ENCODE assay signal across 9 cellular contexts in genomic region chr2:39120521-39120770, GRCh38. TPM values are rescaled to one million over a fixed set of nuclear protein-coding genes. Genes with fewer than 3 reads are reported as not detected.
A peak's percentile ranks its signal among the peaks of the same experiment; 100 is the strongest.
DNase-seq lines count a peak whose midpoint lies in the region; FAIRE-seq and TF ChIP-seq lines count a peak whose summit lies in the region.
"Had no signal": no experiment of that assay in that cellular context is flagged by ENCODE, and none has a peak within 500 bp of the region (broad histone marks: within the 10 kb centered on the region; RNA-seq: fewer than 3 reads in every experiment).

No MANE protein-coding gene starts in this region.

- peaks cover 38 to 63% (median 49%) of the 10 kb centered on the region in 10 experiments for H3K4me1 ChIP-seq in BLaER1 treated with 17β-estradiol and CSF1 and Interleukin-3, amounts not matched to agents 10 nM and 100 nM
- H3K4me1 ChIP-seq in SJCRH30 (peaks cover 8% of the 10 kb centered on the region; the same call in 1 of the 2 replicates), kidney (ENCODE audit: control insufficient read depth in 1 of 2, insufficient read depth in 1 of 2, low read depth in 1 of 2, low read length in 2 of 2) (peaks cover 18 to 21% of the 10 kb centered on the region in 2 donors), vagina (peaks cover 61% of the 10 kb centered on the region)

- no peaks in the 10 kb centered on the region for H3K9me3 ChIP-seq in BLaER1 treated with 17β-estradiol and CSF1 and Interleukin-3, amounts not matched to agents 10 nM and 100 nM (replicated peaks in 1 of 11)
- no peaks in the 10 kb centered on the region for H3K9me3 ChIP-seq in SJCRH30 (replicated peaks)
- H3K9me3 ChIP-seq in kidney (ENCODE audit: control insufficient read depth in 1 of 2, low read length in 2 of 2) = no peaks in the 10 kb centered on the region
- H3K9me3 ChIP-seq in vagina = no peaks in the 10 kb centered on the region

- intact Hi-C loops in kidney (cut with DNase I) (no loop called here), vagina (cut with DNase I) (loop anchor here (5.0 kb wide), 1 partner anchor 107 kb away; no protein-coding TSS in a partner anchor)

- no peak for TF ChIP-seq CTCF in kidney (IDR thresholded peaks at IDR 0.05; ENCODE audit: borderline replicate concordance, extremely low read depth, insufficient read depth)
- TF ChIP-seq CTCF in vagina (IDR thresholded peaks at IDR 0.05) = no peak

- H3K27ac ChIP-seq in BLaER1 treated with 17β-estradiol and CSF1 and Interleukin-3, amounts not matched to agents 10 nM and 100 nM = peak overlapping the region; percentile 86 to 96 (median 92)
- peak overlapping the region; percentile 61; the same call in 1 of the 2 replicates for H3K27ac ChIP-seq in SJCRH30
- peak overlapping the region; percentile 90 to 97 for H3K27ac ChIP-seq in kidney (ENCODE audit: low read depth in 2 of 2, low read length in 2 of 2)
- H3K27ac ChIP-seq in vagina = peak overlapping the region; percentile 99

- H4K20me1 ChIP-seq in BLaER1 treated with 17β-estradiol and CSF1 and Interleukin-3, amounts not matched to agents 10 nM and 100 nM = peaks cover 4 to 48% (median 45%) of the 10 kb centered on the region in 11 experiments; a peak in 19 of 22 replicates

- peaks cover 15 to 24% (median 21%) of the 10 kb centered on the region in 11 experiments; a peak in 20 of 22 replicates for H3K36me3 ChIP-seq in BLaER1 treated with 17β-estradiol and CSF1 and Interleukin-3, amounts not matched to agents 10 nM and 100 nM
- H3K36me3 ChIP-seq in H7 (replicated peaks; ENCODE audit: control insufficient read depth, insufficient read depth, low read length) = no peaks in the 10 kb centered on the region; the same call in 1 of the 2 replicates
- H3K36me3 ChIP-seq in SJCRH30 = no peaks in the 10 kb centered on the region
- H3K36me3 ChIP-seq in kidney (ENCODE audit: control insufficient read depth in 1 of 2, insufficient read depth in 2 of 2, low read length in 2 of 2) = no peaks in the 10 kb centered on the region
- H3K36me3 ChIP-seq in vagina = no peaks in the 10 kb centered on the region

- no peaks in the 10 kb centered on the region for H3K27me3 ChIP-seq in BLaER1 treated with 17β-estradiol and CSF1 and Interleukin-3, amounts not matched to agents 10 nM and 100 nM
- no peaks in the 10 kb centered on the region for H3K27me3 ChIP-seq in H7 (ENCODE audit: control insufficient read depth, insufficient read depth, low read length)
- H3K27me3 ChIP-seq in SJCRH30 = no peaks in the 10 kb centered on the region
- H3K27me3 ChIP-seq in vagina = no peaks in the 10 kb centered on the region

- H3K4me2 ChIP-seq in BLaER1 treated with 17β-estradiol and CSF1 and Interleukin-3, amounts not matched to agents 10 nM and 100 nM = peak overlapping the region in 9 of 11 experiments; percentile 85 to 97 (median 91); a peak in 18 of 22 replicates

- DNase-seq in H7 = peak; percentile 89
- DNase-seq in SJCRH30 = no peak
- DNase-seq in kidney = no peak
- no peak for DNase-seq in vagina (ENCODE audit: extremely low spot score in 2 of 2)
- no peak for DNase-seq in activated gamma-delta T cell treated with Interleukin-2 at 50 U/mL for 16 hours
- DNase-seq in HT-29 (ENCODE audit: low spot score) = no peak
- DNase-seq in RKO (ENCODE audit: low spot score) = no peak

- H3K9ac ChIP-seq in BLaER1 treated with 17β-estradiol and CSF1 and Interleukin-3, amounts not matched to agents 10 nM and 100 nM = peak overlapping the region; percentile 90 to 98 (median 93)
- no peak overlapping the region for H3K9ac ChIP-seq in kidney (ENCODE audit: low read length in 2 of 2)

- H3K4me3 ChIP-seq in BLaER1 treated with 17β-estradiol and CSF1 and Interleukin-3, amounts not matched to agents 10 nM and 100 nM = peak overlapping the region; percentile 85 to 95 (median 88)
- H3K4me3 ChIP-seq in H7 (ENCODE audit: insufficient read depth, low read depth, low read length) (peak overlapping the region; percentile 76), SJCRH30 (peak overlapping the region; percentile 87), kidney (ENCODE audit: low read length in 2 of 2) (peak overlapping the region in 1 of 2 donors; percentile 88), vagina (peak overlapping the region; percentile 72 to 93)

- no peak for FAIRE-seq in kidney (lab: Jason Lieb, UNC)
- FAIRE-seq: islet of Langerhans had no signal

- TF ChIP-seq POLR2A in vagina (IDR thresholded peaks at IDR 0.05) = no peak

RNA-seq across cellular contexts. Expression of gene SOS1, which starts 0.4 kb away (rescaled TPM):
- total RNA-seq in H7 (2014; rRNA removed; shearing (Covaris generic)) = 8.4 and 22.0 TPM in 2 replicates
- total RNA-seq in SJCRH30 (2014; rRNA removed; shearing (Covaris generic)) = 42.3 and 49.5 TPM in 2 replicates
- 33.4 TPM for total RNA-seq in kidney
- polyA plus RNA-seq in kidney (ENCODE audit: insufficient read depth, low read depth, low replicate concordance) = 5.5 TPM
- total RNA-seq in vagina = 20.1 TPM
- total RNA-seq in HT-29 (2014; rRNA removed; shearing (Covaris generic)) = 4.8 and 11.5 TPM in 2 replicates

Comparison
In these comparisons a context has a peak if more than half of its experiments do, and no peak if none do; other contexts are left out.
1. H3K9ac ChIP-seq: peak in BLaER1 treated with 17β-estradiol and CSF1 and Interleukin-3, amounts not matched to agents 10 nM and 100 nM (11 of 11); none in kidney (0 of 2).
2. Peak in every context shown above with its lines, with median percentiles within 50 percentile points of each other: H3K27ac ChIP-seq.